In the genomic region with DNA sequence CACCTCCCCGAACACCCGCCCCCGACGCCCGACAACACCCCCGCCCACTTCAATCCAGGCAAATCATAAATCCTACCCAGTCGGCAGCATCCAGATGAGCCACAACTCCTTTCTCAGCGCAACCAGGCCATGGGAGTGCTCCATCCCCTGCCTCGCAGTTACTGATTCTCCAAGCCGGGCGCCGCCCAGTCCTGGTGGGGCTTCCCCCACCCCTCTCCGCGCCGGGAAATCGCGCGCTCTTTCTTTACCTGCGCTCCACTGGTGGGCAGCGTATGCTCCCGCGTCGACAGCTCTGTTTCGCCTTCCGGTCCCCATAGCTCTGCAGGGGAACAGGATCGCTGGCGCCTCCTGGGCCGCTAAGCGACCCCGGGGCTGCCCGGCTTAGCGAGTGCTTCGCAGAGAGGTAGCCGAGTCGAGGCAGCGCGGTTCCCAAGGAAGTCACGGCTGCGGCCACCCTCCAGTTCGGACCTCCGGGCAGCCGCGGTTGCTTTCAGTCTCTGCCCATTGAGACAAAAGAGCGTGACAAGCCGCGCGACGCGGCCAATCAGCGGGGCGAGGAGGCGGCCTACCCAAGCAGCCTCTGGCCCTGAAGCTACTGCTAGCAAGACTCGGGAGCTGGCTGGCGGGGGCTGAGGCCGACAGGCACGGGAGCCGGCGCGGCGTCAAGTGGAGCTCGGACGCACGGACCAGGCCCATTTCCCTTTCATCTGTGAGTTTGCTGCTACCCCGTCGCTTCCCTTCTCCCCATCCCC, we compare ENCODE assay signal across 1 cellular context.
TF ChIP-seq lines count a peak whose summit lies in the region.

No MANE protein-coding gene starts in this region.

TF ChIP-seq in HEK293, 187 proteins besides CTCF, POLR2A, EP300 and RAD21 (continued from another document):
- TF ChIP-seq, protein P1, sequence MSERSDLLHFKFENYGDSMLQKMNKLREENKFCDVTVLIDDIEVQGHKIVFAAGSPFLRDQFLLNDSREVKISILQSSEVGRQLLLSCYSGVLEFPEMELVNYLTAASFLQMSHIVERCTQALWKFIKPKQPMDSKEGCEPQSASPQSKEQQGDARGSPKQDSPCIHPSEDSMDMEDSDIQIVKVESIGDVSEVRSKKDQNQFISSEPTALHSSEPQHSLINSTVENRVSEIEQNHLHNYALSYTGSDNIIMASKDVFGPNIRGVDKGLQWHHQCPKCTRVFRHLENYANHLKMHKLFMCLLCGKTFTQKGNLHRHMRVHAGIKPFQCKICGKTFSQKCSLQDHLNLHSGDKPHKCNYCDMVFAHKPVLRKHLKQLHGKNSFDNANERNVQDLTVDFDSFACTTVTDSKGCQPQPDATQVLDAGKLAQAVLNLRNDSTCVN (tag by site-specific recombination; optimal IDR thresholded peaks at IDR 0.05) = peak; percentile 54
- TF ChIP-seq, protein P2, sequence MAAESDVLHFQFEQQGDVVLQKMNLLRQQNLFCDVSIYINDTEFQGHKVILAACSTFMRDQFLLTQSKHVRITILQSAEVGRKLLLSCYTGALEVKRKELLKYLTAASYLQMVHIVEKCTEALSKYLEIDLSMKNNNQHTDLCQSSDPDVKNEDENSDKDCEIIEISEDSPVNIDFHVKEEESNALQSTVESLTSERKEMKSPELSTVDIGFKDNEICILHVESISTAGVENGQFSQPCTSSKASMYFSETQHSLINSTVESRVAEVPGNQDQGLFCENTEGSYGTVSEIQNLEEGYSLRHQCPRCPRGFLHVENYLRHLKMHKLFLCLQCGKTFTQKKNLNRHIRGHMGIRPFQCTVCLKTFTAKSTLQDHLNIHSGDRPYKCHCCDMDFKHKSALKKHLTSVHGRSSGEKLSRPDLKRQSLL (tag by site-specific recombination; IDR thresholded peaks at IDR 0.05) = no peak
- TF ChIP-seq ZXDB (tag by site-specific recombination; IDR thresholded peaks at IDR 0.05) = no peak; the same call in 1 of the 2 replicates
- peak; percentile 15; the same call in 1 of the 2 replicates for TF ChIP-seq ZIC2 (tag by site-specific recombination; IDR thresholded peaks at IDR 0.05)
- TF ChIP-seq, protein P3, sequence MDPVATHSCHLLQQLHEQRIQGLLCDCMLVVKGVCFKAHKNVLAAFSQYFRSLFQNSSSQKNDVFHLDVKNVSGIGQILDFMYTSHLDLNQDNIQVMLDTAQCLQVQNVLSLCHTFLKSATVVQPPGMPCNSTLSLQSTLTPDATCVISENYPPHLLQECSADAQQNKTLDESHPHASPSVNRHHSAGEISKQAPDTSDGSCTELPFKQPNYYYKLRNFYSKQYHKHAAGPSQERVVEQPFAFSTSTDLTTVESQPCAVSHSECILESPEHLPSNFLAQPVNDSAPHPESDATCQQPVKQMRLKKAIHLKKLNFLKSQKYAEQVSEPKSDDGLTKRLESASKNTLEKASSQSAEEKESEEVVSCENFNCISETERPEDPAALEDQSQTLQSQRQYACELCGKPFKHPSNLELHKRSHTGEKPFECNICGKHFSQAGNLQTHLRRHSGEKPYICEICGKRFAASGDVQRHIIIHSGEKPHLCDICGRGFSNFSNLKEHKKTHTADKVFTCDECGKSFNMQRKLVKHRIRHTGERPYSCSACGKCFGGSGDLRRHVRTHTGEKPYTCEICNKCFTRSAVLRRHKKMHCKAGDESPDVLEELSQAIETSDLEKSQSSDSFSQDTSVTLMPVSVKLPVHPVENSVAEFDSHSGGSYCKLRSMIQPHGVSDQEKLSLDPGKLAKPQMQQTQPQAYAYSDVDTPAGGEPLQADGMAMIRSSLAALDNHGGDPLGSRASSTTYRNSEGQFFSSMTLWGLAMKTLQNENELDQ (tag by site-specific recombination; IDR thresholded peaks at IDR 0.05; ENCODE audit: low read depth) = no peak
- TF ChIP-seq ZNF510 (tag by site-specific recombination; IDR thresholded peaks at IDR 0.05; ENCODE audit: insufficient replicate concordance) = no peak
- TF ChIP-seq OSR2 (tag by site-specific recombination; IDR thresholded peaks at IDR 0.05) = peak; percentile 50; the same call in 1 of the 2 replicates
- TF ChIP-seq GLIS1 (tag by site-specific recombination; IDR thresholded peaks at IDR 0.05) = peak; percentile 83
- TF ChIP-seq ZNF175 (tag by site-specific recombination; IDR thresholded peaks at IDR 0.05) = no peak
- no peak for TF ChIP-seq ZNF514 (tag by site-specific recombination; IDR thresholded peaks at IDR 0.05)
- TF ChIP-seq ZNF223 (tag by site-specific recombination; IDR thresholded peaks at IDR 0.05) = no peak
- no peak for TF ChIP-seq SALL2 (tag by site-specific recombination; IDR thresholded peaks at IDR 0.05; ENCODE audit: borderline replicate concordance)
- TF ChIP-seq ZNF266 (tag by site-specific recombination; IDR thresholded peaks at IDR 0.05; ENCODE audit: low read depth) = no peak
- no peak for TF ChIP-seq TCF7L2 (IDR thresholded peaks at IDR 0.05; ENCODE audit: borderline replicate concordance, low read depth, low read length)
- TF ChIP-seq ZNF16 (tag by site-specific recombination; IDR thresholded peaks at IDR 0.05; ENCODE audit: low read depth) = no peak
- peak; percentile 39 for TF ChIP-seq ZFHX2 (tag by site-specific recombination; conservative IDR thresholded peaks at IDR 0.05)
- no peak for TF ChIP-seq ZNF394 (tag by site-specific recombination; IDR thresholded peaks at IDR 0.05; ENCODE audit: borderline replicate concordance)
- TF ChIP-seq ZNF426 (tag by site-specific recombination; IDR thresholded peaks at IDR 0.05) = no peak
- TF ChIP-seq ZNF624 (tag by site-specific recombination; IDR thresholded peaks at IDR 0.05) = no peak
- no peak for TF ChIP-seq ZNF114 (tag by site-specific recombination; IDR thresholded peaks at IDR 0.05)
- TF ChIP-seq, protein P4, sequence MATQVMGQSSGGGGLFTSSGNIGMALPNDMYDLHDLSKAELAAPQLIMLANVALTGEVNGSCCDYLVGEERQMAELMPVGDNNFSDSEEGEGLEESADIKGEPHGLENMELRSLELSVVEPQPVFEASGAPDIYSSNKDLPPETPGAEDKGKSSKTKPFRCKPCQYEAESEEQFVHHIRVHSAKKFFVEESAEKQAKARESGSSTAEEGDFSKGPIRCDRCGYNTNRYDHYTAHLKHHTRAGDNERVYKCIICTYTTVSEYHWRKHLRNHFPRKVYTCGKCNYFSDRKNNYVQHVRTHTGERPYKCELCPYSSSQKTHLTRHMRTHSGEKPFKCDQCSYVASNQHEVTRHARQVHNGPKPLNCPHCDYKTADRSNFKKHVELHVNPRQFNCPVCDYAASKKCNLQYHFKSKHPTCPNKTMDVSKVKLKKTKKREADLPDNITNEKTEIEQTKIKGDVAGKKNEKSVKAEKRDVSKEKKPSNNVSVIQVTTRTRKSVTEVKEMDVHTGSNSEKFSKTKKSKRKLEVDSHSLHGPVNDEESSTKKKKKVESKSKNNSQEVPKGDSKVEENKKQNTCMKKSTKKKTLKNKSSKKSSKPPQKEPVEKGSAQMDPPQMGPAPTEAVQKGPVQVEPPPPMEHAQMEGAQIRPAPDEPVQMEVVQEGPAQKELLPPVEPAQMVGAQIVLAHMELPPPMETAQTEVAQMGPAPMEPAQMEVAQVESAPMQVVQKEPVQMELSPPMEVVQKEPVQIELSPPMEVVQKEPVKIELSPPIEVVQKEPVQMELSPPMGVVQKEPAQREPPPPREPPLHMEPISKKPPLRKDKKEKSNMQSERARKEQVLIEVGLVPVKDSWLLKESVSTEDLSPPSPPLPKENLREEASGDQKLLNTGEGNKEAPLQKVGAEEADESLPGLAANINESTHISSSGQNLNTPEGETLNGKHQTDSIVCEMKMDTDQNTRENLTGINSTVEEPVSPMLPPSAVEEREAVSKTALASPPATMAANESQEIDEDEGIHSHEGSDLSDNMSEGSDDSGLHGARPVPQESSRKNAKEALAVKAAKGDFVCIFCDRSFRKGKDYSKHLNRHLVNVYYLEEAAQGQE (tag by site-specific recombination; IDR thresholded peaks at IDR 0.05) = no peak
- TF ChIP-seq ZNF843 (tag by site-specific recombination; IDR thresholded peaks at IDR 0.05) = no peak
- TF ChIP-seq ZNF768 (tag by site-specific recombination; IDR thresholded peaks at IDR 0.05) = no peak
- TF ChIP-seq SP2 (tag by site-specific recombination; IDR thresholded peaks at IDR 0.05) = peak; percentile 40
- no peak for TF ChIP-seq IKZF3 (tag by site-specific recombination; IDR thresholded peaks at IDR 0.05)
- no peak for TF ChIP-seq ZNF121 (tag by site-specific recombination; IDR thresholded peaks at IDR 0.05)
- TF ChIP-seq ZNF302 (tag by site-specific recombination; IDR thresholded peaks at IDR 0.05; ENCODE audit: low read depth) = no peak
- TF ChIP-seq ZNF571 (tag by site-specific recombination; IDR thresholded peaks at IDR 0.05) = no peak
- TF ChIP-seq PRDM1 (tag by site-specific recombination; IDR thresholded peaks at IDR 0.05) = 0 out of 2 replicates have a peak, but pooled peaks have one; percentile 8
- TF ChIP-seq, protein P5, sequence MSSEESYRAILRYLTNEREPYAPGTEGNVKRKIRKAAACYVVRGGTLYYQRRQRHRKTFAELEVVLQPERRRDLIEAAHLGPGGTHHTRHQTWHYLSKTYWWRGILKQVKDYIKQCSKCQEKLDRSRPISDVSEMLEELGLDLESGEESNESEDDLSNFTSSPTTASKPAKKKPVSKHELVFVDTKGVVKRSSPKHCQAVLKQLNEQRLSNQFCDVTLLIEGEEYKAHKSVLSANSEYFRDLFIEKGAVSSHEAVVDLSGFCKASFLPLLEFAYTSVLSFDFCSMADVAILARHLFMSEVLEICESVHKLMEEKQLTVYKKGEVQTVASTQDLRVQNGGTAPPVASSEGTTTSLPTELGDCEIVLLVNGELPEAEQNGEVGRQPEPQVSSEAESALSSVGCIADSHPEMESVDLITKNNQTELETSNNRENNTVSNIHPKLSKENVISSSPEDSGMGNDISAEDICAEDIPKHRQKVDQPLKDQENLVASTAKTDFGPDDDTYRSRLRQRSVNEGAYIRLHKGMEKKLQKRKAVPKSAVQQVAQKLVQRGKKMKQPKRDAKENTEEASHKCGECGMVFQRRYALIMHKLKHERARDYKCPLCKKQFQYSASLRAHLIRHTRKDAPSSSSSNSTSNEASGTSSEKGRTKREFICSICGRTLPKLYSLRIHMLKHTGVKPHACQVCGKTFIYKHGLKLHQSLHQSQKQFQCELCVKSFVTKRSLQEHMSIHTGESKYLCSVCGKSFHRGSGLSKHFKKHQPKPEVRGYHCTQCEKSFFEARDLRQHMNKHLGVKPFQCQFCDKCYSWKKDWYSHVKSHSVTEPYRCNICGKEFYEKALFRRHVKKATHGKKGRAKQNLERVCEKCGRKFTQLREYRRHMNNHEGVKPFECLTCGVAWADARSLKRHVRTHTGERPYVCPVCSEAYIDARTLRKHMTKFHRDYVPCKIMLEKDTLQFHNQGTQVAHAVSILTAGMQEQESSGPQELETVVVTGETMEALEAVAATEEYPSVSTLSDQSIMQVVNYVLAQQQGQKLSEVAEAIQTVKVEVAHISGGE (tag by site-specific recombination; conservative IDR thresholded peaks at IDR 0.05; ENCODE audit: low read depth) = peak; percentile 5; the same call in 1 of the 2 replicates
- peak; percentile 45; the same call in 1 of the 2 replicates for TF ChIP-seq SP3 (tag by site-specific recombination; IDR thresholded peaks at IDR 0.05)
- TF ChIP-seq, protein P6, sequence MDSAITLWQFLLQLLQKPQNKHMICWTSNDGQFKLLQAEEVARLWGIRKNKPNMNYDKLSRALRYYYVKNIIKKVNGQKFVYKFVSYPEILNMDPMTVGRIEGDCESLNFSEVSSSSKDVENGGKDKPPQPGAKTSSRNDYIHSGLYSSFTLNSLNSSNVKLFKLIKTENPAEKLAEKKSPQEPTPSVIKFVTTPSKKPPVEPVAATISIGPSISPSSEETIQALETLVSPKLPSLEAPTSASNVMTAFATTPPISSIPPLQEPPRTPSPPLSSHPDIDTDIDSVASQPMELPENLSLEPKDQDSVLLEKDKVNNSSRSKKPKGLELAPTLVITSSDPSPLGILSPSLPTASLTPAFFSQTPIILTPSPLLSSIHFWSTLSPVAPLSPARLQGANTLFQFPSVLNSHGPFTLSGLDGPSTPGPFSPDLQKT (IDR thresholded peaks at IDR 0.05; ENCODE audit: borderline replicate concordance, low read depth, low read length) = no peak
- TF ChIP-seq ZNF701 (tag by site-specific recombination; IDR thresholded peaks at IDR 0.05) = no peak
- TF ChIP-seq RBAK (tag by site-specific recombination; IDR thresholded peaks at IDR 0.05) = no peak
- TF ChIP-seq ZNF169 (tag by site-specific recombination; IDR thresholded peaks at IDR 0.05) = no peak
- peak; percentile 31; the same call in 1 of the 2 replicates for TF ChIP-seq ZBTB20 (tag by site-specific recombination; IDR thresholded peaks at IDR 0.05)
- 0 out of 2 replicates have a peak, but pooled peaks have one; percentile 28 for TF ChIP-seq KLF8 (tag by site-specific recombination; IDR thresholded peaks at IDR 0.05)
